17 cellular contexts compared by ENCODE assay signal in genomic region chr14:91793704-91794103, GRCh38.
"Had no signal": no experiment of that assay in that cellular context is flagged by ENCODE, and none has a peak within 500 bp of the region (broad histone marks: within the 10 kb centered on the region; RNA-seq: fewer than 3 reads in every experiment).

No MANE protein-coding gene starts in this region.

- H2AFZ ChIP-seq: parathyroid adenoma had no signal

- H3K27me3 Mint-ChIP-seq: memory B cell; stimulated activated memory B cell treated with anti-CD40 and anti-IgM and Interleukin-4, amounts not matched to agents 10 μg/mL and 1 μg/mL and 100 μg/mL, for 72 hours had no signal

- H3K27me3 ChIP-seq: esophagus muscularis mucosa, heart right ventricle, thyroid gland had no signal

- H3K4me1 Mint-ChIP-seq: memory B cell; stimulated activated memory B cell treated with anti-CD40 and anti-IgM and Interleukin-4, amounts not matched to agents 10 μg/mL and 1 μg/mL and 100 μg/mL, for 72 hours had no signal

- H3K4me3 ChIP-seq: esophagus muscularis mucosa, heart right ventricle, smooth muscle cell, thyroid gland had no signal

- H3K4me1 ChIP-seq: heart right ventricle, thyroid gland had no signal

- H3K27ac Mint-ChIP-seq: activated T-helper 2 cell treated with anti-CD3 and anti-CD28 coated beads, Interferon-gamma antibody, Interleukin-2, Interleukin-4, amounts not matched to agents 10 μg/mL and 5 μg/mL and 100 μg/mL, durations not matched to agents 14 hours and 24 hours and 36 hours; dendritic cell treated with granulocyte-macrophage colony-stimulating factor and Interleukin-4, amounts not matched to agents 40 ng/mL and 50 ng/mL, for 4 days; memory B cell; stimulated activated memory B cell treated with anti-CD40 and anti-IgM and Interleukin-4, amounts not matched to agents 10 μg/mL and 1 μg/mL and 100 μg/mL, for 72 hours had no signal

- H3K4me2 ChIP-seq: smooth muscle cell had no signal

- H3K4me3 Mint-ChIP-seq: dendritic cell treated with granulocyte-macrophage colony-stimulating factor and Interleukin-4, amounts not matched to agents 40 ng/mL and 50 ng/mL, for 4 days; memory B cell; stimulated activated memory B cell treated with anti-CD40 and anti-IgM and Interleukin-4, amounts not matched to agents 10 μg/mL and 1 μg/mL and 100 μg/mL, for 72 hours had no signal

- DNase-seq: activated CD4-positive, alpha-beta T cell treated with anti-CD3 and anti-CD28 coated beads, Interleukin-2, amount 50 U/mL, for 1 hour; activated CD4-positive, CD25-positive, alpha-beta regulatory T cell; activated naive CD4-positive, alpha-beta T cell treated with anti-CD3 and anti-CD28 coated beads, Interleukin-2, amount 50 U/mL, for 16 hours; effector CD8-positive, alpha-beta T cell; heart right ventricle; stimulated activated CD4-positive, alpha-beta T cell treated with anti-CD3 and anti-CD28 coated beads, Interleukin-4, amount 100 ng/mL, for 1 hour; T1000; thyroid gland had no signal

- H3K9me3 ChIP-seq: thyroid gland had no signal

- ATAC-seq: heart right ventricle; sciatic nerve; SK-N-SH treated with all-trans-retinoic acid at 6 μM for 48 hours; stimulated activated memory B cell treated with anti-CD40 and anti-IgM and Interleukin-4, amounts not matched to agents 10 μg/mL and 1 μg/mL and 100 μg/mL, for 72 hours had no signal

- H3K9ac ChIP-seq: parathyroid adenoma had no signal

- H3K9me3 Mint-ChIP-seq: activated T-helper 2 cell treated with anti-CD3 and anti-CD28 coated beads, Interferon-gamma antibody, Interleukin-2, Interleukin-4, amounts not matched to agents 10 μg/mL and 5 μg/mL and 100 μg/mL, durations not matched to agents 14 hours and 24 hours and 36 hours; dendritic cell treated with granulocyte-macrophage colony-stimulating factor and Interleukin-4, amounts not matched to agents 40 ng/mL and 50 ng/mL, for 4 days had no signal

- H3K36me3 ChIP-seq: esophagus muscularis mucosa had no signal

- H3K27ac ChIP-seq: esophagus muscularis mucosa, heart right ventricle, parathyroid adenoma, thyroid gland had no signal
